ENCODE assay signal across 34 cellular contexts in the genomic region with DNA sequence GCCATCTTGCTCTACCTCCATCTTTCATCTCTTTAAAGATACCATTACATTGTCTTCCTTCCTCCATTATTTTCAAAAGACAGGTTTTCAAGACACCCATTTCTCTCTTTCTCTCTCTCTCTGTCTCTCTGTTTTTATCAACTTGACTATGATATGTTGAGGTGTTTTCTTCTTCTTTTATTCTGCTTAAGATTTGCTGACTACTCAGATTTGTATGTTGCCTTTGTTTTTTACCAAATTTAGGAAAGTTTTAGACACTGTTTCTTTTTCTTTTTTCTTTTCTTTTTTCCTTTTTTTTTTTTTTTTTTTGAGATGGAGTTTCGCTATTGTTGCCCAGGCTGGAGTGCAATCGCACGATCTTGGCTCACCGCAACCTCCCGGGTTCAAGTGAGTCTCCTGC.
"Had no signal": no experiment of that assay in that cellular context is flagged by ENCODE, and none has a peak within 500 bp of the region (broad histone marks: within the 10 kb centered on the region; RNA-seq: fewer than 3 reads in every experiment).

No MANE protein-coding gene starts in this region.

- DNase-seq: activated effector memory CD4-positive, alpha-beta T cell treated with anti-CD3 and anti-CD28 coated beads, Interleukin-2, amount 50 U/mL, for 16 hours; activated effector memory CD4-positive, alpha-beta T cell treated with Interleukin-2 at 50 U/mL for 16 hours; activated gamma-delta T cell; activated gamma-delta T cell treated with Interleukin-2 at 50 U/mL for 16 hours; activated naive CD4-positive, alpha-beta T cell; activated naive CD4-positive, alpha-beta T cell treated with anti-CD3 and anti-CD28 coated beads for 36 hours; activated naive CD4-positive, alpha-beta T cell treated with anti-CD3 and anti-CD28 coated beads, Interleukin-2, amount 10 ng/mL, durations not matched to agents 7 days and 5 days; activated naive CD4-positive, alpha-beta T cell treated with anti-CD3 and anti-CD28 coated beads, Interleukin-2, amount 50 U/mL, for 16 hours; activated naive CD4-positive, alpha-beta T cell treated with Interleukin-2 at 50 U/mL for 16 hours; activated naive CD8-positive, alpha-beta T cell treated with anti-CD3 and anti-CD28 coated beads for 36 hours; activated naive CD8-positive, alpha-beta T cell treated with anti-CD3 and anti-CD28 coated beads, Interleukin-2, amount 10 ng/mL, durations not matched to agents 7 days and 5 days; activated naive CD8-positive, alpha-beta T cell treated with anti-CD3 and anti-CD28 coated beads, Interleukin-2, amount 50 U/mL, for 24 hours; activated T-cell treated with anti-CD3 and anti-CD28 coated beads, Interleukin-2, amount 50 U/mL, for 1 hour; activated T-cell treated with anti-CD3 and anti-CD28 coated beads, Interleukin-2, amount 50 U/mL, for 24 hours; activated T-cell treated with anti-CD3 and anti-CD28 coated beads, Interleukin-2, amount 50 U/mL, for 4 hours; activated T-cell treated with anti-CD3 and anti-CD28 coated beads, Interleukin-2, amount 50 U/mL, for 48 hours; activated T-cell treated with anti-CD3 and anti-CD28 coated beads, Interleukin-2, amount 50 U/mL, for 72 hours; adrenal gland; amniotic stem cell; amygdala; anterior cingulate cortex; aorta; body of pancreas; brain microvascular endothelial cell; caudate nucleus; central memory CD4-positive, alpha-beta T cell; cerebellar nuclear complex had no signal

- H3K4me3 ChIP-seq: adrenal gland, ascending aorta, body of pancreas, breast epithelium, cardiac muscle cell had no signal

- H3K36me3 ChIP-seq: adrenal gland, ascending aorta, brain microvascular endothelial cell, breast epithelium, cardiac muscle cell had no signal

- ATAC-seq: activated naive CD4-positive, alpha-beta T cell treated with anti-CD3 and anti-CD28 coated beads, Interleukin-2, amount 50 U/mL, for 72 hours; activated naive CD8-positive, alpha-beta T cell treated with anti-CD3 and anti-CD28 coated beads, Interleukin-2, amount 50 U/mL, for 24 hours; activated T-cell treated with anti-CD3 and anti-CD28 coated beads, Interleukin-2, amount 50 U/mL, for 4 hours; activated T-cell treated with anti-CD3 and anti-CD28 coated beads, Interleukin-2, amount 50 U/mL, for 72 hours; activated T-helper 17 cell treated with anti-CD3 and anti-CD28 coated beads, Interleukin-2, amount 50 U/mL, for 72 hours; body of pancreas had no signal

- H3K4me1 ChIP-seq: adrenal gland, ascending aorta, body of pancreas, breast epithelium had no signal

- H3K27ac ChIP-seq: adrenal gland, ascending aorta, body of pancreas, brain microvascular endothelial cell, breast epithelium, cardiac muscle cell had no signal

- H3K27me3 ChIP-seq: adrenal gland, ascending aorta, body of pancreas, brain microvascular endothelial cell, breast epithelium, cardiac muscle cell had no signal

- H3K9me3 ChIP-seq: adrenal gland, ascending aorta, body of pancreas had no signal

- FAIRE-seq: astrocyte, bronchial epithelial cell had no signal
